1 cellular context compared by ENCODE assay signal in genomic region chr6:1701668-1702353, GRCh38.
TF ChIP-seq lines count a peak whose summit lies in the region.

No MANE protein-coding gene starts in this region.

TF ChIP-seq in HEK293, 187 proteins besides CTCF, POLR2A, EP300 and RAD21 (continued from another document and continues in another):
- TF ChIP-seq PRDM10 (tag by site-specific recombination; IDR thresholded peaks at IDR 0.05) (peak; percentile 57; the same call in 1 of the 2 replicates), ZNF473 (tag by site-specific recombination; IDR thresholded peaks at IDR 0.05) (no peak), ZNF121 (tag by site-specific recombination; IDR thresholded peaks at IDR 0.05) (no peak), ZNF335 (tag by site-specific recombination; conservative IDR thresholded peaks at IDR 0.05) (peak; percentile 95), ZNF423 (tag by site-specific recombination; IDR thresholded peaks at IDR 0.05) (no peak), ZNF558 (tag by site-specific recombination; IDR thresholded peaks at IDR 0.05) (no peak), ZNF580 (tag by site-specific recombination; IDR thresholded peaks at IDR 0.05) (no peak), ZNF549 (tag by site-specific recombination; IDR thresholded peaks at IDR 0.05) (no peak), ZSCAN23 (tag by site-specific recombination; IDR thresholded peaks at IDR 0.05) (no peak), ELK4 (IDR thresholded peaks at IDR 0.05; ENCODE audit: borderline replicate concordance, low read depth, low read length) (no peak), SP7 (tag by site-specific recombination; IDR thresholded peaks at IDR 0.05) (0 out of 2 replicates have a peak, but pooled peaks have one; percentile 23), ZNF514 (tag by site-specific recombination; IDR thresholded peaks at IDR 0.05) (no peak), ZNF521 (tag by site-specific recombination; IDR thresholded peaks at IDR 0.05) (no peak), YY2 (tag by site-specific recombination; IDR thresholded peaks at IDR 0.05) (no peak), ZNF391 (tag by site-specific recombination; IDR thresholded peaks at IDR 0.05; ENCODE audit: borderline replicate concordance, low read depth) (no peak), OSR2 (tag by site-specific recombination; IDR thresholded peaks at IDR 0.05) (no peak), ZNF692 (tag by site-specific recombination; IDR thresholded peaks at IDR 0.05) (peak; percentile 98), ZNF654 (tag by site-specific recombination; IDR thresholded peaks at IDR 0.05; ENCODE audit: low read depth) (no peak), GLIS1 (tag by site-specific recombination; IDR thresholded peaks at IDR 0.05) (no peak), KLF8 (tag by site-specific recombination; IDR thresholded peaks at IDR 0.05) (0 out of 2 replicates have a peak, but pooled peaks have one; percentile 16), ZNF394 (tag by site-specific recombination; IDR thresholded peaks at IDR 0.05; ENCODE audit: borderline replicate concordance) (peak; percentile 41; the same call in 1 of the 2 replicates), ZFP37 (tag by site-specific recombination; IDR thresholded peaks at IDR 0.05) (no peak), ZNF704 (tag by site-specific recombination; IDR thresholded peaks at IDR 0.05) (no peak), ATF2 (tag by site-specific recombination; IDR thresholded peaks at IDR 0.05; ENCODE audit: low read depth) (no peak), ZNF155 (tag by site-specific recombination; IDR thresholded peaks at IDR 0.05) (no peak), KLF1 (tag by site-specific recombination; IDR thresholded peaks at IDR 0.05) (no peak), ZNF311 (tag by site-specific recombination; IDR thresholded peaks at IDR 0.05; ENCODE audit: borderline replicate concordance) (no peak), KLF10 (tag by site-specific recombination; IDR thresholded peaks at IDR 0.05) (peak; percentile 96), ZSCAN4 (tag by site-specific recombination; IDR thresholded peaks at IDR 0.05) (no peak), ZNF658 (tag by site-specific recombination; IDR thresholded peaks at IDR 0.05) (no peak), ZNF624 (tag by site-specific recombination; IDR thresholded peaks at IDR 0.05) (no peak), ZNF510 (tag by site-specific recombination; IDR thresholded peaks at IDR 0.05; ENCODE audit: insufficient replicate concordance) (no peak), ZBTB44 (tag by site-specific recombination; IDR thresholded peaks at IDR 0.05) (no peak), ZNF596 (tag by site-specific recombination; IDR thresholded peaks at IDR 0.05) (no peak), ZNF670 (tag by site-specific recombination; IDR thresholded peaks at IDR 0.05; ENCODE audit: low read depth) (no peak), ZNF175 (tag by site-specific recombination; IDR thresholded peaks at IDR 0.05) (no peak), FEZF1 (tag by site-specific recombination; IDR thresholded peaks at IDR 0.05) (peak; percentile 93), ZNF362 (tag by site-specific recombination; IDR thresholded peaks at IDR 0.05) (no peak), ZXDB (tag by site-specific recombination; IDR thresholded peaks at IDR 0.05) (peak; percentile 38; the same call in 1 of the 2 replicates), ZBTB21 (tag by site-specific recombination; IDR thresholded peaks at IDR 0.05) (no peak), ZNF600 (tag by site-specific recombination; IDR thresholded peaks at IDR 0.05) (peak; percentile 98), ZBTB20 (tag by site-specific recombination; IDR thresholded peaks at IDR 0.05) (0 out of 2 replicates have a peak, but pooled peaks have one; percentile 15), AEBP2 (tag by site-specific recombination; IDR thresholded peaks at IDR 0.05; ENCODE audit: borderline replicate concordance) (no peak), EGR2 (tag by site-specific recombination; IDR thresholded peaks at IDR 0.05; ENCODE audit: low read depth) (no peak), ZNF621 (tag by site-specific recombination; IDR thresholded peaks at IDR 0.05) (no peak), ZNF76 (tag by site-specific recombination; IDR thresholded peaks at IDR 0.05; ENCODE audit: borderline replicate concordance, low read depth) (no peak), ZNF146 (tag by site-specific recombination; IDR thresholded peaks at IDR 0.05) (no peak), ZSCAN30 (tag by site-specific recombination; IDR thresholded peaks at IDR 0.05) (no peak), ZBTB17 (tag by site-specific recombination; IDR thresholded peaks at IDR 0.05) (peak; percentile 82), ZNF10 (tag by site-specific recombination; IDR thresholded peaks at IDR 0.05) (no peak), ZNF324 (tag by site-specific recombination; IDR thresholded peaks at IDR 0.05) (no peak), ZSCAN16 (tag by site-specific recombination; IDR thresholded peaks at IDR 0.05) (no peak), YY1 (tag by site-specific recombination; IDR thresholded peaks at IDR 0.05) (no peak), ZNF449 (tag by site-specific recombination; IDR thresholded peaks at IDR 0.05) (no peak), SALL2 (tag by site-specific recombination; IDR thresholded peaks at IDR 0.05; ENCODE audit: borderline replicate concordance) (no peak)
